Comparison of ENCODE assay signal across 29 cellular contexts in genomic region chr10:18196806-18197550, GRCh38. TPM values are rescaled to one million over a fixed set of nuclear protein-coding genes. Genes with fewer than 3 reads are reported as not detected.
DNase-seq lines count a peak whose midpoint lies in the region; ATAC-seq, FAIRE-seq and TF ChIP-seq lines count a peak whose summit lies in the region.
"Had no signal": no experiment of that assay in that cellular context is flagged by ENCODE, and none has a peak within 500 bp of the region (broad histone marks: within the 10 kb centered on the region; RNA-seq: fewer than 3 reads in every experiment).

No MANE protein-coding gene starts in this region.

- no peak overlapping the region for H2AFZ ChIP-seq in H9 (ENCODE audit: low read length)

- no CpG with 5 or more reads among the region's 2 CpGs for WGBS in H9 (ENCODE audit: extremely low coverage, insufficient read length, low lambda C conversion rate)
- 73 to 75% methylated on average over 2 of the region's 2 CpGs for WGBS in sigmoid colon, 2 donors

- DNase-seq in H9, result no peak
- no peak for DNase-seq in bronchial epithelial cell (ENCODE audit: low read depth)
- DNase-seq in iris pigment epithelial cell (ENCODE audit: low read depth), result peak; percentile 31
- peak; percentile 81 for DNase-seq in sigmoid colon
- no peak for DNase-seq in epidermal melanocyte (ENCODE audit: insufficient read length, low spot score)
- DNase-seq in kidney, result no peak
- no peak for DNase-seq in stimulated activated effector memory CD8-positive, alpha-beta T cell treated with anti-CD3 and anti-CD28 coated beads, Interleukin-12 subunit alpha, Interleukin-12 subunit beta, amount 100 ng/mL, for 72 hours (ENCODE audit: low spot score in 2 of 2)
- DNase-seq: ACHN; activated CD4-positive, alpha-beta memory T cell treated with anti-CD3 and anti-CD28 coated beads for 36 hours; activated CD4-positive, CD25-positive, alpha-beta regulatory T cell; activated gamma-delta T cell; activated T-cell treated with anti-CD3 and anti-CD28 coated beads for 4 hours; Caco-2; cortex of kidney; DMS79 treated with DMSO at 0.1 percent for 48 hours; H7; immature natural killer cell; KBM-7; NCI-H748 treated with DMSO at 0.1 percent for 48 hours; nucleus accumbens; stimulated activated CD4-positive, alpha-beta T cell treated with anti-CD3 and anti-CD28 coated beads, Interleukin-2, amount 100 ng/mL, for 48 hours; stimulated activated naive CD4-positive, alpha-beta T cell; T-helper 9 cell; trophoblast cell had no signal

- no peak overlapping the region for H3K4me2 ChIP-seq in H9 (ENCODE audit: insufficient read depth, insufficient read length, low read length)
- H3K4me2 ChIP-seq: BLaER1 treated with 17β-estradiol and CSF1 and Interleukin-3, amounts not matched to agents 10 nM and 100 nM had no signal

- H2BK5ac ChIP-seq in H9 (ENCODE audit: insufficient read length, low read length), result no peak overlapping the region

- FAIRE-seq in bronchial epithelial cell (lab: Jason Lieb, UNC) (peak; percentile 40), kidney (lab: Jason Lieb, UNC) (no peak)
- FAIRE-seq: GM12892 had no signal

- no peak overlapping the region for H2BK120ac ChIP-seq in H9 (ENCODE audit: low read depth, low read length, poor library complexity, severe bottlenecking)

- H4K20me1 ChIP-seq in H9 (ENCODE audit: control insufficient read depth, insufficient read depth, insufficient read length), result no peaks in the 10 kb centered on the region
- H4K20me1 ChIP-seq: BLaER1 treated with 17β-estradiol and CSF1 and Interleukin-3, amounts not matched to agents 10 nM and 100 nM had no signal

- peak overlapping the region; percentile 36 to 81 (median 65); a peak in 5 of 7 replicates for H3K27ac Mint-ChIP-seq in H9
- no peak overlapping the region for H3K27ac Mint-ChIP-seq in stimulated activated effector memory CD8-positive, alpha-beta T cell treated with anti-CD3 and anti-CD28 coated beads, Interleukin-12 subunit alpha, Interleukin-12 subunit beta, amount 100 ng/mL, for 72 hours
- H3K27ac Mint-ChIP-seq: activated CD4-positive, alpha-beta memory T cell treated with anti-CD3 and anti-CD28 coated beads for 36 hours; immature natural killer cell had no signal

- no peaks in the 10 kb centered on the region for H3K36me3 ChIP-seq in bronchial epithelial cell (ENCODE audit: control insufficient read depth, insufficient read depth, low read length)
- H3K36me3 ChIP-seq in sigmoid colon, result no peaks in the 10 kb centered on the region
- no peaks in the 10 kb centered on the region for H3K36me3 ChIP-seq in kidney (ENCODE audit: control insufficient read depth in 1 of 2, insufficient read depth in 2 of 2, low read length in 2 of 2)
- H3K36me3 ChIP-seq: BLaER1 treated with 17β-estradiol and CSF1 and Interleukin-3, amounts not matched to agents 10 nM and 100 nM had no signal

- no peak overlapping the region for H2BK20ac ChIP-seq in H9 (ENCODE audit: low read depth, low read length, poor library complexity, severe bottlenecking)

- TF ChIP-seq CTCF in H9 (conservative IDR thresholded peaks at IDR 0.05) (no peak), bronchial epithelial cell (IDR thresholded peaks at IDR 0.05; ENCODE audit: insufficient read depth, low read length, severe bottlenecking) (no peak), sigmoid colon (IDR thresholded peaks at IDR 0.05) (no peak), kidney (IDR thresholded peaks at IDR 0.05; ENCODE audit: borderline replicate concordance, extremely low read depth, insufficient read depth) (no peak)

- H3K27me3 ChIP-seq in H9 (ENCODE audit: insufficient read depth, low read length) (no peaks in the 10 kb centered on the region), bronchial epithelial cell (ENCODE audit: control insufficient read depth, insufficient read depth, low read length) (no peaks in the 10 kb centered on the region), sigmoid colon (no peaks in the 10 kb centered on the region)
- H3K27me3 ChIP-seq: BLaER1 treated with 17β-estradiol and CSF1 and Interleukin-3, amounts not matched to agents 10 nM and 100 nM had no signal

- H2BK12ac ChIP-seq in H9 (ENCODE audit: insufficient read length, low read depth, low read length), result no peak overlapping the region

- no peaks in the 10 kb centered on the region for H3K79me2 ChIP-seq in H9 (ENCODE audit: insufficient read depth, low read length)

- H3K4me1 ChIP-seq in H9 (ENCODE audit: insufficient read depth, low read length) (peaks cover 2% of the 10 kb centered on the region; the same call in 1 of the 2 replicates), sigmoid colon (peaks cover 0 to 62% (median 48%) of the 10 kb centered on the region in 4 donors), kidney (ENCODE audit: control insufficient read depth in 1 of 2, insufficient read depth in 1 of 2, low read depth in 1 of 2, low read length in 2 of 2) (no peaks in the 10 kb centered on the region)
- H3K4me1 ChIP-seq: BLaER1 treated with 17β-estradiol and CSF1 and Interleukin-3, amounts not matched to agents 10 nM and 100 nM; Caco-2 had no signal

- no peak overlapping the region for H4K5ac ChIP-seq in H9 (ENCODE audit: insufficient read length, low read depth, low read length)

- H3K9me3 Mint-ChIP-seq in H9, result no peaks in the 10 kb centered on the region
- peaks cover 3% of the 10 kb centered on the region for H3K9me3 Mint-ChIP-seq in stimulated activated effector memory CD8-positive, alpha-beta T cell treated with anti-CD3 and anti-CD28 coated beads, Interleukin-12 subunit alpha, Interleukin-12 subunit beta, amount 100 ng/mL, for 72 hours
- H3K9me3 Mint-ChIP-seq: activated CD4-positive, alpha-beta memory T cell treated with anti-CD3 and anti-CD28 coated beads for 36 hours had no signal

- peaks cover 18 to 19% of the 10 kb centered on the region in 2 experiments for H3K4me1 Mint-ChIP-seq in H9
- no peaks in the 10 kb centered on the region for H3K4me1 Mint-ChIP-seq in stimulated activated effector memory CD8-positive, alpha-beta T cell treated with anti-CD3 and anti-CD28 coated beads, Interleukin-12 subunit alpha, Interleukin-12 subunit beta, amount 100 ng/mL, for 72 hours
- H3K4me1 Mint-ChIP-seq: immature natural killer cell had no signal

- no peaks in the 10 kb centered on the region for H3K79me1 ChIP-seq in H9 (ENCODE audit: insufficient read depth, low read depth, low read length, poor library complexity, severe bottlenecking)

- H3K4me3 Mint-ChIP-seq in H9, result no peak overlapping the region
- no peak overlapping the region for H3K4me3 Mint-ChIP-seq in stimulated activated effector memory CD8-positive, alpha-beta T cell treated with anti-CD3 and anti-CD28 coated beads, Interleukin-12 subunit alpha, Interleukin-12 subunit beta, amount 100 ng/mL, for 72 hours
- H3K4me3 Mint-ChIP-seq: activated CD4-positive, alpha-beta memory T cell treated with anti-CD3 and anti-CD28 coated beads for 36 hours; immature natural killer cell had no signal

- no peak overlapping the region for H2AK5ac ChIP-seq in H9 (ENCODE audit: insufficient read length, low read length)

- no peaks in the 10 kb centered on the region for H3K27me3 Mint-ChIP-seq in H9 (ENCODE audit: low read depth)

- H3K56ac ChIP-seq in H9 (ENCODE audit: insufficient read length, low read depth, low read length), result no peak overlapping the region

- H3K23ac ChIP-seq in H9 (ENCODE audit: insufficient read length, low read depth, low read length), result no peak overlapping the region

- no peaks in the 10 kb centered on the region for H3K23me2 ChIP-seq in H9 (ENCODE audit: insufficient read length, low read depth, low read length, poor library complexity, severe bottlenecking)

- no peak overlapping the region for H3K18ac ChIP-seq in H9 (ENCODE audit: insufficient read length, low read depth, low read length)

- TF ChIP-seq POLR2A in sigmoid colon (IDR thresholded peaks at IDR 0.05), result no peak

- ATAC-seq in GM21367 (IDR thresholded peaks at IDR 0.05; ENCODE audit: unreplicated experiment), result no peak
- no peak for ATAC-seq in stimulated activated effector memory CD8-positive, alpha-beta T cell treated with anti-CD3 and anti-CD28 coated beads, Interleukin-12 subunit alpha, Interleukin-12 subunit beta, amount 100 ng/mL, for 72 hours

- no peak overlapping the region for H4K8ac ChIP-seq in H9 (replicated peaks; ENCODE audit: insufficient read length, low read depth, low read length)

- H3K27ac ChIP-seq in H9 (ENCODE audit: insufficient read length, low read depth, low read length) (no peak overlapping the region), sigmoid colon (peak overlapping the region; percentile 80 to 92 (median 84)), kidney (ENCODE audit: low read depth in 2 of 2, low read length in 2 of 2) (no peak overlapping the region)
- H3K27ac ChIP-seq: BLaER1 treated with 17β-estradiol and CSF1 and Interleukin-3, amounts not matched to agents 10 nM and 100 nM had no signal

- H3K36me3 Mint-ChIP-seq in H9 (ENCODE audit: insufficient read depth in 1 of 3, low read depth in 3 of 3), result peaks cover 0 to 2% (median 0%) of the 10 kb centered on the region in 3 experiments; a peak in 2 of 7 replicates
- H3K36me3 Mint-ChIP-seq in stimulated activated effector memory CD8-positive, alpha-beta T cell treated with anti-CD3 and anti-CD28 coated beads, Interleukin-12 subunit alpha, Interleukin-12 subunit beta, amount 100 ng/mL, for 72 hours, result no peaks in the 10 kb centered on the region
- H3K36me3 Mint-ChIP-seq: activated CD4-positive, alpha-beta memory T cell treated with anti-CD3 and anti-CD28 coated beads for 36 hours; immature natural killer cell had no signal

- H3K9me3 ChIP-seq in H9 (ENCODE audit: control insufficient read depth, low read depth, low read length) (no peaks in the 10 kb centered on the region), sigmoid colon (no peaks in the 10 kb centered on the region), kidney (ENCODE audit: control insufficient read depth in 1 of 2, low read length in 2 of 2) (no peaks in the 10 kb centered on the region)
- H3K9me3 ChIP-seq: BLaER1 treated with 17β-estradiol and CSF1 and Interleukin-3, amounts not matched to agents 10 nM and 100 nM; Caco-2 had no signal

- H2BK15ac ChIP-seq in H9 (ENCODE audit: low read depth, low read length), result no peak overlapping the region

- H3K4ac ChIP-seq in H9 (ENCODE audit: low read depth, low read length), result no peak overlapping the region

- TF ChIP-seq EP300 in sigmoid colon (IDR thresholded peaks at IDR 0.05), result peak; percentile 68 to 95 (median 80)

- intact Hi-C loops in sigmoid colon (cut with DNase I), result loop anchor here (2.0 to 5.0 kb wide), 3 partner anchors 16 to 56 kb away; partner anchors contain the start of gene CACNB2
- intact Hi-C loops in kidney (cut with DNase I), result no loop called here

- no peak overlapping the region for H3K9ac ChIP-seq in H9 (ENCODE audit: extremely low read depth, insufficient read length, low read length)
- H3K9ac ChIP-seq in kidney (ENCODE audit: low read length in 2 of 2), result no peak overlapping the region
- H3K9ac ChIP-seq: BLaER1 treated with 17β-estradiol and CSF1 and Interleukin-3, amounts not matched to agents 10 nM and 100 nM had no signal

- H3T11ph ChIP-seq in H9 (ENCODE audit: low read length), result no peak overlapping the region

- no peak overlapping the region for H4K91ac ChIP-seq in H9 (ENCODE audit: insufficient read length, low read depth, low read length)

- no peak overlapping the region for H3K14ac ChIP-seq in H9 (ENCODE audit: insufficient read depth, low read length)

- H3K4me3 ChIP-seq in bronchial epithelial cell (ENCODE audit: low read depth, low read length) (no peak overlapping the region), sigmoid colon (no peak overlapping the region), kidney (ENCODE audit: low read length in 2 of 2) (no peak overlapping the region)
- H3K4me3 ChIP-seq: BLaER1 treated with 17β-estradiol and CSF1 and Interleukin-3, amounts not matched to agents 10 nM and 100 nM had no signal

RNA-seq across cellular contexts. Expression of gene CACNB2, which starts 56.8 kb away (rescaled TPM):
- total RNA-seq in H9 (2021) (1.3 and 2.6 TPM in 2 replicates), bronchial epithelial cell (0.13 TPM in 1 of 2 replicates, not detected in the other), sigmoid colon (10 to 100 TPM; 36.0 to 85.3 (median 66.8) TPM), kidney (2.8 TPM)
- polyA plus RNA-seq in sigmoid colon (1 to 10 TPM; 1.2 to 4.7 (median 2.4) TPM), kidney (ENCODE audit: insufficient read depth, low read depth, low replicate concordance) (2.8 TPM)
- total RNA-seq: activated CD4-positive, alpha-beta memory T cell treated with anti-CD3 and anti-CD28 coated beads for 36 hours; myocyte; renal cortical epithelial cell had no signal

Comparison
In these comparisons a context has a peak if more than half of its experiments do, and no peak if none do; other contexts are left out.
1. DNase-seq: peak in iris pigment epithelial cell (single experiment) and sigmoid colon (single experiment); none in H9 (single experiment), bronchial epithelial cell (single experiment), epidermal melanocyte (single experiment), kidney (single experiment) and stimulated activated effector memory CD8-positive, alpha-beta T cell treated with anti-CD3 and anti-CD28 coated beads, Interleukin-12 subunit alpha, Interleukin-12 subunit beta, amount 100 ng/mL, for 72 hours (0 of 2).
2. H3K27ac ChIP-seq: peak in sigmoid colon (4 of 4); none in H9 (single experiment) and kidney (0 of 2).